In the genomic region with DNA sequence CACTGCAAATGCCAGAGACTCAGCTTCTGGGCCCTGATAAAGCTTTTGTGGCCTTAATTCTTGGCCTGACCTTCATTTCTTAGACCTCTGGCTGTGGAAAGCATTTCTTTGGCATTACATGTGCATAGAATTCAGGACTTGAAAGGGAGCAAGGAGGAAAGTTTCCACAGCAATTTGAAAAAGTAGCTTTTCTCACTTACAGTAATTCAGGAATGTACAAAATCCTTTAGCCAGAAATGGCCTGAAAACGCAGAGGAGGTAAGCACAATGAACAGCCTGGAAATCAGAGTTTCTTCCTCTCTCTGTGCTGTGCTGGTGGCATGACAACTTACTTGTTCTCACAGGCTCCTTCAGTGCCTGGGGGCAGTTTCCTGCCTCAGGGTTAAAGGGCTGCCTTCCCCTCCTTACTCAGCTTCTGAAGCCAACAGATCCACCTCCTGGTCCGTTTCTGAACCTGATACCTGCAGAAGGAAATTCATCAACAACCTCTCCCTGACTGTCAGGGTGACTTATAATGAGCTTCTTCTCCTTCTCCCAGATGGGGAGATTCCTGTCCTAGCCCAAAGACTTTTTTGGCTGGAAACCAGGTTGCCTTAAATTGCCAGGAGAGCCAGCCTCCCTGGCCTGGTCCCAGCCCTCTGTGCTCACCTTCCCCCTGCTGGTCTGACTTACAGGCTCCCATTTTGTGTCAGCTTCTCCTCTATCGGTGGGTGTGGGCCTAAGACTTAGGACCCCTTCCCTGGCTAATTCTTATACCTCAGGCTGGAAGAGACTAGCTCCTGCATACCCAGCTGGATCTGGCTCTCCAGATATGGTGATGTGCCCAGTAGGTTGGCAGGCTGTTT, we compare ENCODE assay signal across 11 cellular contexts.
A peak's percentile ranks its signal among the peaks of the same experiment; 100 is the strongest.
DNase-seq lines count a peak whose midpoint lies in the region; ATAC-seq, FAIRE-seq and TF ChIP-seq lines count a peak whose summit lies in the region.
"Had no signal": no experiment of that assay in that cellular context is flagged by ENCODE, and none has a peak within 500 bp of the region (broad histone marks: within the 10 kb centered on the region; RNA-seq: fewer than 3 reads in every experiment).

No MANE protein-coding gene starts in this region.

- no peaks in the 10 kb centered on the region for H3K79me1 ChIP-seq in H1 (ENCODE audit: low read depth, low read length)

- H3K79me2 ChIP-seq in H1 (ENCODE audit: control insufficient read depth in 1 of 2, insufficient read depth in 2 of 2, low read length in 2 of 2), result no peaks in the 10 kb centered on the region
- H3K79me2 ChIP-seq in HepG2 (ENCODE audit: insufficient read depth, low read length), result no peaks in the 10 kb centered on the region

- H3K18ac ChIP-seq in H1 (ENCODE audit: extremely low read depth, low read length), result no peak overlapping the region

- H3K36me3 ChIP-seq in breast epithelium, result no peaks in the 10 kb centered on the region
- no peaks in the 10 kb centered on the region for H3K36me3 ChIP-seq in H1 (ENCODE audit: control insufficient read depth in 2 of 4, insufficient read depth in 4 of 4, low read length in 3 of 4)
- no peaks in the 10 kb centered on the region for H3K36me3 ChIP-seq in HepG2 (replicated peaks in 1 of 2; ENCODE audit: control insufficient read depth in 1 of 2, insufficient read depth in 2 of 2, low read length in 2 of 2)
- H3K36me3 ChIP-seq in aorta (ENCODE audit: control insufficient read depth in 1 of 2, insufficient read depth in 2 of 2, low read length in 1 of 2), result no peaks in the 10 kb centered on the region
- no peaks in the 10 kb centered on the region for H3K36me3 ChIP-seq in ovary

- H2BK5ac ChIP-seq in H1 (ENCODE audit: low read depth, low read length), result no peak overlapping the region

- no peaks in the 10 kb centered on the region for H3K36me3 Mint-ChIP-seq in MCF 10A (ENCODE audit: insufficient read depth, unreplicated experiment)

- no peaks in the 10 kb centered on the region for H3K23me2 ChIP-seq in H1 (ENCODE audit: low read depth, low read length)

- H3K9ac ChIP-seq in H1 (replicated peaks in 1 of 4; ENCODE audit: extremely low read depth in 1 of 4, low read depth in 3 of 4, low read length in 3 of 4), result no peak overlapping the region
- H3K9ac ChIP-seq in HepG2 (ENCODE audit: insufficient read depth, low read depth, low read length), result peak overlapping the region; percentile 44

- no peak overlapping the region for H2BK120ac ChIP-seq in H1 (replicated peaks; ENCODE audit: low read depth, low read length)

- TF ChIP-seq RAD21 in H1 (IDR thresholded peaks at IDR 0.05 in 1 of 2, conservative IDR thresholded peaks at IDR 0.05 in 1 of 2; ENCODE audit: low read depth in 2 of 2, low read length in 2 of 2) (peak; percentile 23 to 39; a peak in 2 of 4 replicates), HepG2 (CRISPR knock-in tag; IDR thresholded peaks at IDR 0.05) (no peak)

- H4K20me1 ChIP-seq in H1 (replicated peaks in 1 of 2; ENCODE audit: control insufficient read depth in 1 of 2, insufficient read depth in 2 of 2, low read length in 2 of 2), result no peaks in the 10 kb centered on the region
- H4K20me1 ChIP-seq in HepG2 (ENCODE audit: insufficient read depth, low read length), result no peaks in the 10 kb centered on the region

- no peak overlapping the region for H3K27ac Mint-ChIP-seq in MCF 10A (ENCODE audit: low read depth, unreplicated experiment)

- no peak overlapping the region for H3K4me2 ChIP-seq in H1 (ENCODE audit: insufficient read depth in 1 of 2, low read depth in 2 of 2, low read length in 2 of 2)
- H3K4me2 ChIP-seq in HepG2 (ENCODE audit: low read depth, low read length), result peak overlapping the region; percentile 49

- H2BK15ac ChIP-seq in H1 (ENCODE audit: low read length), result no peak overlapping the region

- H3K4me1 ChIP-seq in breast epithelium, result no peaks in the 10 kb centered on the region
- H3K4me1 ChIP-seq in H1 (replicated peaks in 1 of 4; ENCODE audit: control insufficient read depth in 3 of 4, insufficient read depth in 4 of 4, low read length in 3 of 4), result peaks cover 0 to 5% (median 0%) of the 10 kb centered on the region in 4 experiments; a peak in 1 of 7 replicates
- peaks cover 41% of the 10 kb centered on the region for H3K4me1 ChIP-seq in HepG2 (ENCODE audit: insufficient read depth, low read length)
- H3K4me1 ChIP-seq in aorta (ENCODE audit: control insufficient read depth in 1 of 2, insufficient read depth in 2 of 2, low read length in 2 of 2), result peaks cover 0 to 4% of the 10 kb centered on the region in 2 donors
- peaks cover 8% of the 10 kb centered on the region for H3K4me1 ChIP-seq in ovary (ENCODE audit: insufficient read depth)

- H3K4me1 Mint-ChIP-seq in MCF 10A (ENCODE audit: insufficient read depth, unreplicated experiment), result peaks cover 18% of the 10 kb centered on the region

- TF ChIP-seq CTCF in MCF 10A (IDR thresholded peaks at IDR 0.05; ENCODE audit: unreplicated experiment) (no peak), breast epithelium (IDR thresholded peaks at IDR 0.05) (no peak), H1 (IDR thresholded peaks at IDR 0.05; ENCODE audit: control extremely low read depth in 1 of 3, insufficient read depth in 1 of 3, low read depth in 1 of 3, low read length in 3 of 3) (peak; percentile 29 to 49 (median 38); a peak in 3 of 4 replicates), HepG2 (CRISPR knock-in tag; IDR thresholded peaks at IDR 0.05) (no peak), ovary (IDR thresholded peaks at IDR 0.05) (no peak)

- H2BK12ac ChIP-seq in H1 (ENCODE audit: low read depth, low read length), result no peak overlapping the region

- no peak overlapping the region for H2BK20ac ChIP-seq in H1 (ENCODE audit: low read length)

- POLR2A ChIA-PET in MCF 10A (lab: Yijun Ruan, JAX) (interaction anchor here (0.7 kb wide), 1 partner anchor 10 kb away, joined by 3 read pairs; no protein-coding TSS in a partner anchor), H1 (lab: Charles Lee; ENCODE audit: partially characterized antibody) (interaction anchor here (0.7 kb wide), 1 partner anchor 110 kb away, joined by 3 read pairs; no protein-coding TSS in a partner anchor), HepG2 (lab: Yijun Ruan, JAX) (no interaction called here)

- H3K4ac ChIP-seq in H1 (replicated peaks; ENCODE audit: insufficient read length, low read depth, low read length), result no peak overlapping the region

- CTCF ChIA-PET in MCF 10A (lab: Yijun Ruan, JAX) (interaction anchor here (0.6 to 1.2 kb wide), 5 partner anchors 56 to 370 kb away, joined by 3 read pairs; no protein-coding TSS in a partner anchor), H1 (lab: Charles Lee; ENCODE audit: partially characterized antibody) (interaction anchor here (0.6 to 2.8 kb wide), 8 partner anchors 9 to 298 kb away, joined by 3 to 9 read pairs (median 4); no protein-coding TSS in a partner anchor), HepG2 (lab: Yijun Ruan, JAX; ENCODE audit: low intra/inter-chr PET ratio, low total read pairs) (no interaction called here)

- H3K4me3 ChIP-seq in breast epithelium (no peak overlapping the region), H1 (ENCODE audit: extremely low read depth in 1 of 4, insufficient read depth in 2 of 4, low read depth in 3 of 4, low read length in 4 of 4) (no peak overlapping the region), HepG2 (replicated peaks in 1 of 3; ENCODE audit: insufficient read depth in 1 of 3, low read depth in 2 of 3, low read length in 3 of 3) (peak overlapping the region in 1 of 3 experiments; percentile 5; a peak in 1 of 6 replicates), aorta (ENCODE audit: low read length in 2 of 2) (no peak overlapping the region), ovary (no peak overlapping the region)

- H3K56ac ChIP-seq in H1 (replicated peaks; ENCODE audit: insufficient read length, low read depth, low read length), result no peak overlapping the region

- no peak overlapping the region for H3K14ac ChIP-seq in H1 (ENCODE audit: insufficient read length)

- H3K27ac ChIP-seq in breast epithelium, result no peak overlapping the region
- H3K27ac ChIP-seq in H1 (ENCODE audit: low read depth, low read length), result no peak overlapping the region
- H3K27ac ChIP-seq in HepG2 (ENCODE audit: extremely low read length, insufficient read depth, low read length), result peak overlapping the region; percentile 64
- H3K27ac ChIP-seq in aorta (ENCODE audit: low read depth in 1 of 2, low read length in 2 of 2), result peak overlapping the region; percentile 52 to 83
- H3K27ac ChIP-seq in ovary, result no peak overlapping the region

- H4K5ac ChIP-seq in H1 (ENCODE audit: insufficient read length, low read depth, low read length), result no peak overlapping the region

- WGBS in H1 (ENCODE audit: extremely low coverage in 1 of 2, insufficient coverage in 1 of 2, insufficient read length in 1 of 2, insufficient replicate concordance in 2 of 2, low coverage in 1 of 2, low lambda C conversion rate in 2 of 2, missing lambda C conversion rate in 1 of 2), 2 experiments, result 88% methylated on average over 3 of the region's 3 CpGs; no CpG with 5 or more reads in 1 of the 2 experiments
- 81% methylated on average over 3 of the region's 3 CpGs for WGBS in HepG2 (ENCODE audit: low lambda C conversion rate)
- WGBS in aorta, 2 donors, result 20 to 30% methylated on average over 3 of the region's 3 CpGs
- 34 to 37% (median 36%) methylated on average over 3 of the region's 3 CpGs for WGBS in ovary, 3 donors

- intact Hi-C loops in MCF 10A (cut with micrococcal nuclease), result no loop called here
- intact Hi-C loops in breast epithelium (cut with DNase I; ENCODE audit: low total_unique reads), result no loop called here
- intact Hi-C loops in HepG2 (cut with micrococcal nuclease; ENCODE audit: unreplicated experiment), result loop anchor here (10.0 kb wide), 1 partner anchor 383 kb away; no protein-coding TSS in a partner anchor
- intact Hi-C loops in aorta (cut with DNase I), result no loop called here
- intact Hi-C loops in ovary (cut with DNase I), result no loop called here

- no peak overlapping the region for H3K4me3 Mint-ChIP-seq in MCF 10A (ENCODE audit: unreplicated experiment)

- peak overlapping the region; percentile 77; the same call in 1 of the 2 replicates for H2AFZ ChIP-seq in H1 (ENCODE audit: low read length)
- H2AFZ ChIP-seq in HepG2 (ENCODE audit: low read length), result peak overlapping the region; percentile 70

- no peaks in the 10 kb centered on the region for H3K27me3 Mint-ChIP-seq in MCF 10A (ENCODE audit: insufficient read depth, unreplicated experiment)

- TF ChIP-seq EP300 in H1 (IDR thresholded peaks at IDR 0.05; ENCODE audit: borderline replicate concordance in 1 of 2, low read depth in 2 of 2, low read length in 2 of 2) (no peak), HepG2 (IDR thresholded peaks at IDR 0.05; ENCODE audit: low read depth in 2 of 2, low read length in 2 of 2) (no peak), HepG2 (CRISPR knock-in tag; IDR thresholded peaks at IDR 0.05; ENCODE audit: borderline replicate concordance) (no peak), ovary (IDR thresholded peaks at IDR 0.05) (no peak)

- H4K91ac ChIP-seq in H1 (replicated peaks; ENCODE audit: insufficient read length, low read length), result no peak overlapping the region

- peak; percentile 75 for ATAC-seq in HepG2
- peak; percentile 79 for ATAC-seq in aorta (ENCODE audit: low FRiP score)

- FAIRE-seq in H1 (lab: Jason Lieb, UNC) (no peak), HepG2 (lab: Jason Lieb, UNC) (peak; percentile 4)

- in situ Hi-C loops in HepG2 (cut with HindIII; ENCODE audit: extremely low pct_ligation_motif_present, low pct_unique_long_range_greater_than_20kb), result no loop called here

- no peak overlapping the region for H2AK5ac ChIP-seq in H1 (ENCODE audit: low read depth, low read length)

- TF ChIP-seq POLR2A in breast epithelium (IDR thresholded peaks at IDR 0.05) (no peak), H1 (IDR thresholded peaks at IDR 0.05; ENCODE audit: control extremely low read depth in 1 of 2, low read depth in 2 of 2, low read length in 2 of 2) (no peak), HepG2 (IDR thresholded peaks at IDR 0.05; ENCODE audit: insufficient read depth in 1 of 2, low read depth in 2 of 2, low read length in 2 of 2) (no peak), ovary (IDR thresholded peaks at IDR 0.05) (no peak)

- H3K27me3 ChIP-seq in breast epithelium (no peaks in the 10 kb centered on the region), H1 (replicated peaks in 1 of 4; ENCODE audit: control insufficient read depth in 3 of 4, extremely low read depth in 1 of 4, insufficient read depth in 3 of 4, low read length in 3 of 4) (no peaks in the 10 kb centered on the region), HepG2 (ENCODE audit: control insufficient read depth in 1 of 2, insufficient read depth in 2 of 2, low read length in 2 of 2) (peaks cover 0 to 1% of the 10 kb centered on the region in 2 experiments; a peak in 1 of 5 replicates), aorta (ENCODE audit: control insufficient read depth in 1 of 2, insufficient read depth in 2 of 2, low read length in 1 of 2) (no peaks in the 10 kb centered on the region), ovary (no peaks in the 10 kb centered on the region)

- peak; percentile 21 for DNase-seq in MCF 10A (ENCODE audit: unreplicated experiment)
- no peak for DNase-seq in breast epithelium (ENCODE audit: low spot score in 2 of 2)
- DNase-seq in H1 (ENCODE audit: low read depth in 1 of 2, low spot score in 2 of 2), result peak in 1 of 2 experiments; percentile 52
- peak; percentile 23 for DNase-seq in HepG2 (ENCODE audit: low spot score)
- no peak for DNase-seq in aorta
- DNase-seq in ovary, result no peak
- no peak for DNase-seq in amygdala (lab: John Stamatoyannopoulos, UW)
- DNase-seq in germinal center (ENCODE audit: low spot score), result no peak
- DNase-seq: activated CD8-positive, alpha-beta memory T cell treated with anti-CD3 and anti-CD28 coated beads for 24 hours; hypothalamus; NCI-H446 had no signal

- H3K9me3 ChIP-seq in breast epithelium (no peaks in the 10 kb centered on the region), H1 (ENCODE audit: insufficient read depth in 2 of 2, low read depth in 1 of 2, low read length in 1 of 2) (no peaks in the 10 kb centered on the region), HepG2 (ENCODE audit: low read length) (no peaks in the 10 kb centered on the region), aorta (ENCODE audit: control insufficient read depth, low read length) (no peaks in the 10 kb centered on the region), ovary (no peaks in the 10 kb centered on the region)

- BruUV-seq in MCF 10A (replicated peaks; lab: Mats Ljungman, UMichigan) (no TSS peak), HepG2 (replicated peaks; lab: Mats Ljungman, UMichigan) (TSS peak; percentile 95)

- no peak overlapping the region for H3K23ac ChIP-seq in H1 (ENCODE audit: insufficient read length)

- H4K8ac ChIP-seq in H1 (ENCODE audit: extremely low read depth, insufficient read depth, low read length), result no peak overlapping the region

- no peaks in the 10 kb centered on the region for H3K9me3 Mint-ChIP-seq in MCF 10A (ENCODE audit: unreplicated experiment)

Comparison
In these comparisons a context has a peak if more than half of its experiments do, and no peak if none do; other contexts are left out.
1. DNase-seq: peak in MCF 10A (single experiment) and HepG2 (single experiment); none in breast epithelium (0 of 2), aorta (0 of 2), ovary (0 of 5), amygdala (0 of 56) and germinal center (single experiment).
2. CTCF ChIP-seq: peak in H1 (3 of 3); none in MCF 10A (single experiment), breast epithelium (0 of 3), HepG2 (single experiment) and ovary (0 of 3).
3. H3K27ac ChIP-seq: peak in HepG2 (single experiment) and aorta (2 of 2); none in breast epithelium (0 of 2), H1 (single experiment) and ovary (0 of 2).